8 cellular contexts compared by ENCODE assay signal in genomic region chr11:107591098-107591445, GRCh38. TPM values are rescaled to one million over a fixed set of nuclear protein-coding genes. Genes with fewer than 3 reads are reported as not detected.
DNase-seq lines count a peak whose midpoint lies in the region; ATAC-seq lines count a peak whose summit lies in the region.

ELMOD1 (plus strand) TSS chr11:107591147; CDS start chr11:107618190, 27,043 bp downstream.

- DNase-seq in 8988T (peak; percentile 73), SJCRH30 (peak; percentile 73 to 74), T47D (ENCODE audit: low read depth in 1 of 2, low spot score in 1 of 2) (peak; percentile 70 to 73), iPS-NIHi7 (ENCODE audit: extremely low spot score) (peak; percentile 79), OCI-M1 (lab: John Stamatoyannopoulos, UW) (no peak)

- H3K9me3 ChIP-seq in SJCRH30 (replicated peaks) (no peaks in the 10 kb centered on the region), skeletal muscle tissue (ENCODE audit: control insufficient read depth in 3 of 3, low read length in 3 of 3) (no peaks in the 10 kb centered on the region)

- H3K36me3 ChIP-seq in SJCRH30: 0 out of 2 replicates have a peak, but pooled peaks cover 2% of the 10 kb centered on the region
- H3K36me3 ChIP-seq in skeletal muscle tissue (ENCODE audit: control insufficient read depth in 3 of 3, insufficient read depth in 3 of 3, low read length in 3 of 3): no peaks in the 10 kb centered on the region

- no peaks in the 10 kb centered on the region for H3K27me3 ChIP-seq in SJCRH30
- H3K27me3 ChIP-seq in skeletal muscle tissue (ENCODE audit: control insufficient read depth in 3 of 3, insufficient read depth in 3 of 3, low read length in 3 of 3): peaks cover 0 to 4% (median 2%) of the 10 kb centered on the region in 3 donors

- peak; percentile 44 for ATAC-seq in HG02938 (IDR thresholded peaks at IDR 0.05; ENCODE audit: unreplicated experiment)

- in situ Hi-C loops in T47D (cut with HindIII; ENCODE audit: low pct_unique_long_range_greater_than_20kb, low sequenced_read_pairs): no loop called here

- H3K27ac ChIP-seq in SJCRH30 (peak within 1 kb of the TSS; percentile 50), skeletal muscle tissue (ENCODE audit: low read depth, low read length) (no peak within 1 kb of the TSS)

- H3K4me1 ChIP-seq in SJCRH30: peaks cover 38% of the 10 kb centered on the region
- H3K4me1 ChIP-seq in skeletal muscle tissue (ENCODE audit: control insufficient read depth in 3 of 3, insufficient read depth in 3 of 3, low read length in 3 of 3): peaks cover 14 to 16% (median 15%) of the 10 kb centered on the region in 3 donors

- H3K9ac ChIP-seq in skeletal muscle tissue (ENCODE audit: low read depth in 1 of 3, low read length in 3 of 3): peak within 1 kb of the TSS; percentile 60 to 80 (median 74)

- H3K4me3 ChIP-seq in GM08714 (ENCODE audit: low read length) (peak within 1 kb of the TSS; percentile 46; the same call in 1 of the 2 replicates), SJCRH30 (peak within 1 kb of the TSS; percentile 87), skeletal muscle tissue (ENCODE audit: low read length in 3 of 3) (peak within 1 kb of the TSS; percentile 85 to 89 (median 87))

RNA-seq across cellular contexts. Expression of gene ELMOD1, which starts in this region (rescaled TPM):
- 16.9 and 19.5 TPM in 2 replicates for total RNA-seq in SJCRH30 (2014; rRNA removed; shearing (Covaris generic))
- total RNA-seq in skeletal muscle tissue: 6.3 TPM
